In genomic region chr20:3452127-3452526, GRCh38 we compare ENCODE assay signal across 27 cellular contexts.
"Had no signal": no experiment of that assay in that cellular context is flagged by ENCODE, and none has a peak within 500 bp of the region (broad histone marks: within the 10 kb centered on the region; RNA-seq: fewer than 3 reads in every experiment).

No MANE protein-coding gene starts in this region.

- H3K27ac ChIP-seq: adrenal gland, body of pancreas, colonic mucosa, epithelial cell of prostate, esophagus squamous epithelium, WERI-Rb-1 had no signal

- DNase-seq: activated B cell treated with CpG ODN at 0.5 μM for 24 hours; activated CD4-positive, alpha-beta T cell treated with anti-CD3 and anti-CD28 coated beads for 48 hours; activated CD4-positive, alpha-beta T cell treated with anti-CD3 and anti-CD28 coated beads, Interleukin-2, amount 50 U/mL, for 1 hour; activated CD4-positive, alpha-beta T cell treated with anti-CD3 and anti-CD28 coated beads, Interleukin-2, amount 50 U/mL, for 48 hours; activated CD8-positive, alpha-beta memory T cell treated with anti-CD3 and anti-CD28 coated beads for 24 hours; activated CD8-positive, alpha-beta T cell treated with anti-CD3 and anti-CD28 coated beads for 36 hours; activated effector memory CD4-positive, alpha-beta T cell treated with Interleukin-2 at 50 U/mL for 16 hours; activated gamma-delta T cell treated with Interleukin-2 at 50 U/mL for 16 hours; activated naive CD4-positive, alpha-beta T cell treated with Interleukin-2 at 50 U/mL for 16 hours; activated naive CD8-positive, alpha-beta T cell treated with anti-CD3 and anti-CD28 coated beads for 36 hours; activated naive CD8-positive, alpha-beta T cell treated with anti-CD3 and anti-CD28 coated beads, Interleukin-2, amount 50 U/mL, for 24 hours; activated T-cell treated with anti-CD3 and anti-CD28 coated beads, Interleukin-2, amount 50 U/mL, for 4 hours; adrenal gland; amygdala; aorta; body of pancreas; central memory CD4-positive, alpha-beta T cell; cerebellar nuclear complex; colonic mucosa; effector CD8-positive, alpha-beta T cell; esophagus squamous epithelium; head of caudate nucleus; T-helper 1 cell; T-helper 17 cell; T1000; WERI-Rb-1 had no signal
